9 cellular contexts compared by ENCODE assay signal in genomic region chrX:118528089-118528753, GRCh38. TPM values are rescaled to one million over a fixed set of nuclear protein-coding genes. Genes with fewer than 3 reads are reported as not detected.
DNase-seq lines count a peak whose midpoint lies in the region; ATAC-seq and TF ChIP-seq lines count a peak whose summit lies in the region.
"Had no signal": no experiment of that assay in that cellular context is flagged by ENCODE, and none has a peak within 500 bp of the region (broad histone marks: within the 10 kb centered on the region; RNA-seq: fewer than 3 reads in every experiment).

No MANE protein-coding gene starts in this region.

- H3K4me3 ChIP-seq in dorsolateral prefrontal cortex = no peak overlapping the region
- H3K4me3 ChIP-seq: right lobe of liver had no signal

- DNase-seq in GM13977 (ENCODE audit: low spot score) (peak; percentile 28), T-helper 1 cell (peak; percentile 13 to 76 (median 32)), osteocyte (ENCODE audit: extremely low spot score, unreplicated experiment) (no peak), dorsolateral prefrontal cortex (no peak), RKO (ENCODE audit: low spot score) (no peak)
- DNase-seq in activated naive CD4-positive, alpha-beta T cell treated with anti-CD3 and anti-CD28 coated beads, Interleukin-2, amount 50 U/mL, for 16 hours = peak; percentile 52
- peak; percentile 22 to 31 for DNase-seq in stimulated activated CD8-positive, alpha-beta memory T cell treated with anti-CD3 and anti-CD28 coated beads, Interleukin-7, amount 100 ng/mL, for 4 hours (ENCODE audit: low read depth in 2 of 2)
- DNase-seq: right lobe of liver had no signal

- H3K4me3 Mint-ChIP-seq in osteocyte (ENCODE audit: unreplicated experiment) = no peak overlapping the region

- H3K27ac Mint-ChIP-seq in osteocyte (ENCODE audit: unreplicated experiment) = no peak overlapping the region

- peaks cover 30% of the 10 kb centered on the region for H3K4me1 Mint-ChIP-seq in osteocyte (ENCODE audit: unreplicated experiment)

- H3K27ac ChIP-seq in dorsolateral prefrontal cortex = no peak overlapping the region
- H3K27ac ChIP-seq: right lobe of liver had no signal

- in situ Hi-C loops in GM13977 (cut with MboI; ENCODE audit: low pct_unique_long_range_greater_than_20kb, low sequenced_read_pairs, unreplicated experiment) = no loop called here

- peak; percentile 73 for ATAC-seq in HG02763 (IDR thresholded peaks at IDR 0.05; ENCODE audit: unreplicated experiment)

- intact Hi-C loops in dorsolateral prefrontal cortex (cut with DNase I) = no loop called here

- H3K9me3 Mint-ChIP-seq in osteocyte (ENCODE audit: unreplicated experiment) = peaks cover 3% of the 10 kb centered on the region

- H3K27me3 ChIP-seq in dorsolateral prefrontal cortex = peaks cover 0 to 47% (median 4%) of the 10 kb centered on the region in 45 donors
- H3K27me3 ChIP-seq: right lobe of liver had no signal

- no peak for TF ChIP-seq CTCF in GM13977 (IDR thresholded peaks at IDR 0.05; ENCODE audit: extremely low read depth, insufficient read depth, missing control alignments)
- TF ChIP-seq CTCF in osteocyte (IDR thresholded peaks at IDR 0.05) = no peak
- no peak for TF ChIP-seq CTCF in dorsolateral prefrontal cortex (IDR thresholded peaks at IDR 0.05 in 54 of 56, conservative IDR thresholded peaks at IDR 0.05 in 2 of 56; ENCODE audit: low read depth in 1 of 56, partially characterized antibody in 56 of 56)

- no peaks in the 10 kb centered on the region for H3K36me3 Mint-ChIP-seq in osteocyte (ENCODE audit: unreplicated experiment)

- no peaks in the 10 kb centered on the region for H3K27me3 Mint-ChIP-seq in osteocyte (ENCODE audit: unreplicated experiment)

RNA-seq across cellular contexts. Expression of gene DOCK11, which starts 32.6 kb away (rescaled TPM):
- total RNA-seq in osteocyte (24.8 and 27.2 TPM in 2 replicates), dorsolateral prefrontal cortex (10 to 100 TPM in 11 of 120 experiments, 1 to 10 TPM in 109; 3.3 to 16.6 (median 7.7) TPM)

Comparison
In these comparisons a context has a peak if more than half of its experiments do, and no peak if none do; other contexts are left out.
1. DNase-seq: peak in GM13977 (single experiment), T-helper 1 cell (5 of 5), activated naive CD4-positive, alpha-beta T cell treated with anti-CD3 and anti-CD28 coated beads, Interleukin-2, amount 50 U/mL, for 16 hours (single experiment) and stimulated activated CD8-positive, alpha-beta memory T cell treated with anti-CD3 and anti-CD28 coated beads, Interleukin-7, amount 100 ng/mL, for 4 hours (2 of 2); none in osteocyte (single experiment), dorsolateral prefrontal cortex (0 of 10) and RKO (single experiment).